Comparison of ENCODE assay signal across 8 cellular contexts in genomic region chr2:104378853-104379374, GRCh38.
A peak's percentile ranks its signal among the peaks of the same experiment; 100 is the strongest.
DNase-seq lines count a peak whose midpoint lies in the region; ATAC-seq and TF ChIP-seq lines count a peak whose summit lies in the region.

No MANE protein-coding gene starts in this region.

- no peaks in the 10 kb centered on the region for H3K4me1 ChIP-seq in body of pancreas

- TF ChIP-seq CTCF in body of pancreas (IDR thresholded peaks at IDR 0.05), result no peak

- H3K27ac ChIP-seq in body of pancreas (peak overlapping the region in 1 of 4 donors; percentile 34), substantia nigra (ENCODE audit: low read depth, low read length, poor library complexity, severe bottlenecking) (peak overlapping the region; percentile 72)

- no peaks in the 10 kb centered on the region for H3K36me3 Mint-ChIP-seq in activated CD4-positive, alpha-beta T cell treated with anti-CD3 and anti-CD28 coated beads for 36 hours (ENCODE audit: low read depth)

- H3K9me3 ChIP-seq in body of pancreas, result no peaks in the 10 kb centered on the region

- intact Hi-C loops in activated CD4-positive, alpha-beta T cell treated with anti-CD3 and anti-CD28 coated beads for 36 hours (cut with DNase I, micrococcal nuclease), result no loop called here
- intact Hi-C loops in body of pancreas (cut with DNase I), result no loop called here

- H3K4me1 Mint-ChIP-seq in activated CD4-positive, alpha-beta T cell treated with anti-CD3 and anti-CD28 coated beads for 36 hours, result peaks cover 11% of the 10 kb centered on the region

- CTCF ChIA-PET in activated CD4-positive, alpha-beta T cell treated with anti-CD3 and anti-CD28 coated beads for 36 hours (lab: Charles Lee), result no interaction called here

- H3K4me3 Mint-ChIP-seq in activated CD4-positive, alpha-beta T cell treated with anti-CD3 and anti-CD28 coated beads for 36 hours, result peak overlapping the region; percentile 74

- POLR2A ChIA-PET in activated CD4-positive, alpha-beta T cell treated with anti-CD3 and anti-CD28 coated beads for 36 hours (lab: Charles Lee), result no interaction called here

- peak; percentile 79 for ATAC-seq in activated CD4-positive, alpha-beta T cell treated with anti-CD3 and anti-CD28 coated beads for 36 hours
- ATAC-seq in HG02798 (IDR thresholded peaks at IDR 0.05; ENCODE audit: poor library complexity, unreplicated experiment) (peak; percentile 56), body of pancreas (peak; percentile 64), left lobe of liver (peak; percentile 98)

- peak in 1 of 3 donors; percentile 24 for TF ChIP-seq POLR2A in body of pancreas (IDR thresholded peaks at IDR 0.05)

- peak; percentile 17 for DNase-seq in activated CD4-positive, alpha-beta T cell treated with anti-CD3 and anti-CD28 coated beads for 36 hours
- no peak for DNase-seq in activated CD4-positive, alpha-beta T cell treated with anti-CD3 and anti-CD28 coated beads for 4 hours
- peak; percentile 51 for DNase-seq in NCI-H748 treated with DMSO at 0.1 percent for 48 hours (lab: John Stamatoyannopoulos, UW)
- DNase-seq in body of pancreas, result peak in 2 of 4 donors; percentile 8 to 10
- no peak for DNase-seq in left lobe of liver (ENCODE audit: low spot score)
- DNase-seq in substantia nigra (lab: John Stamatoyannopoulos, UW), result peak in 43 of 49 donors; percentile 6 to 78 (median 38)
- no peak for DNase-seq in ureter (ENCODE audit: low spot score)

- H3K9me3 Mint-ChIP-seq in activated CD4-positive, alpha-beta T cell treated with anti-CD3 and anti-CD28 coated beads for 36 hours (ENCODE audit: low read depth), result no peaks in the 10 kb centered on the region

- no peak overlapping the region for H3K4me3 ChIP-seq in body of pancreas

- H3K27me3 ChIP-seq in body of pancreas, result no peaks in the 10 kb centered on the region

- no peaks in the 10 kb centered on the region for H3K36me3 ChIP-seq in body of pancreas (replicated peaks in 1 of 2; ENCODE audit: insufficient read depth in 1 of 2, low read depth in 2 of 2)

- no peaks in the 10 kb centered on the region for H3K27me3 Mint-ChIP-seq in activated CD4-positive, alpha-beta T cell treated with anti-CD3 and anti-CD28 coated beads for 36 hours

- peak overlapping the region; percentile 87 for H3K27ac Mint-ChIP-seq in activated CD4-positive, alpha-beta T cell treated with anti-CD3 and anti-CD28 coated beads for 36 hours

- WGBS in body of pancreas, 2 donors, result 11 to 24% methylated on average over 3 of the region's 3 CpGs

Comparison
In these comparisons a context has a peak if more than half of its experiments do, and no peak if none do; other contexts are left out.
1. DNase-seq: peak in activated CD4-positive, alpha-beta T cell treated with anti-CD3 and anti-CD28 coated beads for 36 hours (single experiment), NCI-H748 treated with DMSO at 0.1 percent for 48 hours (single experiment) and substantia nigra (43 of 49); none in activated CD4-positive, alpha-beta T cell treated with anti-CD3 and anti-CD28 coated beads for 4 hours (0 of 2), left lobe of liver (single experiment) and ureter (single experiment).
2. Peak in every context shown above with its lines, with median percentiles within 50 percentile points of each other: ATAC-seq.